22 cellular contexts compared by ENCODE assay signal in genomic region chr14:78605065-78605762, GRCh38.
"Had no signal": no experiment of that assay in that cellular context is flagged by ENCODE, and none has a peak within 500 bp of the region (broad histone marks: within the 10 kb centered on the region; RNA-seq: fewer than 3 reads in every experiment).

No MANE protein-coding gene starts in this region.

- H3K36me3 ChIP-seq: neural progenitor cell, sigmoid colon, spleen, thoracic aorta, upper lobe of left lung had no signal

- H3K4me2 ChIP-seq: neural progenitor cell had no signal

- H3K9me3 ChIP-seq: sigmoid colon, spleen, thoracic aorta, upper lobe of left lung had no signal

- H3K27me3 ChIP-seq: neural progenitor cell, sigmoid colon, spleen, upper lobe of left lung had no signal

- H3K4me1 ChIP-seq: neural progenitor cell, sigmoid colon, upper lobe of left lung had no signal

- ATAC-seq: activated CD8-positive, alpha-beta memory T cell treated with anti-CD3 and anti-CD28 coated beads, Interleukin-2, amount 10 ng/mL, durations not matched to agents 7 days and 5 days; left ventricle myocardium superior; T-helper 17 cell had no signal

- H2AFZ ChIP-seq: neural progenitor cell had no signal

- H3K4me3 ChIP-seq: neural progenitor cell, sigmoid colon, SK-N-MC, spleen, thoracic aorta, upper lobe of left lung had no signal

- H3K27ac ChIP-seq: neural progenitor cell, sigmoid colon, SK-N-MC, thoracic aorta, upper lobe of left lung had no signal

- DNase-seq: activated CD4-positive, alpha-beta T cell treated with anti-CD3 and anti-CD28 coated beads, Interleukin-2, amount 10 ng/mL, durations not matched to agents 7 days and 5 days; activated CD4-positive, CD25-positive, alpha-beta regulatory T cell treated with anti-CD3 and anti-CD28 coated beads, Interleukin-2, amount 50 U/mL, for 72 hours; activated CD8-positive, alpha-beta memory T cell treated with anti-CD3 and anti-CD28 coated beads, Interleukin-2, amount 10 ng/mL, durations not matched to agents 7 days and 5 days; activated CD8-positive, alpha-beta T cell treated with anti-CD3 and anti-CD28 coated beads for 36 hours; activated gamma-delta T cell; activated naive CD4-positive, alpha-beta T cell treated with anti-CD3 and anti-CD28 coated beads, Interleukin-2, amount 50 U/mL, for 16 hours; activated naive CD8-positive, alpha-beta T cell treated with anti-CD3 and anti-CD28 coated beads, Interleukin-2, amount 50 U/mL, for 24 hours; activated T-cell treated with anti-CD3 and anti-CD28 coated beads for 4 hours; anterior cingulate cortex; immature natural killer cell; left ventricle myocardium superior; naive B cell; retina; sigmoid colon; spleen; stimulated activated CD4-positive, alpha-beta T cell treated with anti-CD3 and anti-CD28 coated beads, Interleukin-4, amount 100 ng/mL, for 24 hours; stimulated activated naive CD4-positive, alpha-beta T cell treated with Interleukin-2 at 50 U/mL for 16 hours; T-helper 17 cell; upper lobe of left lung had no signal
